ENCODE assay signal across 26 cellular contexts in the genomic region with DNA sequence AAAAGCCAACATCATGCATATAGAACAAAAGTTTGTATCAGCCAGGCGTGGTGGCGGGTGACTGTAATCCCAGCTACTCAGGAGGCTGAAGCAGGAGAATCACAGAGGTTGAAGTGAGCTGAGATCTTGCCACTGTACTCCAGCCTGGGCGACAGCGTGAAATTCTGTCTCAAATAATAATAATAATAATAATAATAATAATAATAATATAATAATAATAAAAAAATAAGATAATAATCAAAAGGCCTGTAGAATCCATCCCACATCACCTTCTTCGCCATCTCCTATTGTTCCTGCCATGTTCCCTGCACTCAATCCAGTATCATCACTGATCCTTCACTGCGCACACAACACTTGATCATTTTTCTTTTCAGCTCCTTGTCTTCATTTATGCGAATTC.
"Had no signal": no experiment of that assay in that cellular context is flagged by ENCODE, and none has a peak within 500 bp of the region (broad histone marks: within the 10 kb centered on the region; RNA-seq: fewer than 3 reads in every experiment).

No MANE protein-coding gene starts in this region.

- H3K27me3 Mint-ChIP-seq: dendritic cell treated with granulocyte-macrophage colony-stimulating factor and Interleukin-4, amounts not matched to agents 40 ng/mL and 50 ng/mL, for 4 days; effector memory CD8-positive, alpha-beta T cell had no signal

- H3K4me1 Mint-ChIP-seq: endodermal cell had no signal

- H3K9me3 Mint-ChIP-seq: endodermal cell had no signal

- H3K4me3 Mint-ChIP-seq: dendritic cell treated with granulocyte-macrophage colony-stimulating factor and Interleukin-4, amounts not matched to agents 40 ng/mL and 50 ng/mL, for 4 days; effector memory CD8-positive, alpha-beta T cell; endodermal cell had no signal

- H3K27me3 ChIP-seq: colonic mucosa, esophagus muscularis mucosa, esophagus squamous epithelium, foreskin keratinocyte, gastrocnemius medialis, heart left ventricle, hepatocyte had no signal

- H3K4me2 ChIP-seq: hepatocyte had no signal

- H3K36me3 ChIP-seq: colonic mucosa, esophagus muscularis mucosa, esophagus squamous epithelium, gastrocnemius medialis, gastroesophageal sphincter, heart left ventricle, heart right ventricle had no signal

- H3K79me2 ChIP-seq: hepatocyte had no signal

- H3K27ac ChIP-seq: colonic mucosa, coronary artery, dorsolateral prefrontal cortex, epithelial cell of prostate, esophagus muscularis mucosa, esophagus squamous epithelium, foreskin keratinocyte, gastrocnemius medialis, gastroesophageal sphincter, heart left ventricle, heart right ventricle, hepatocyte had no signal

- H2AFZ ChIP-seq: hepatocyte had no signal

- H3K4me1 ChIP-seq: colonic mucosa, esophagus muscularis mucosa, esophagus squamous epithelium, foreskin keratinocyte, gastrocnemius medialis, gastroesophageal sphincter, heart left ventricle, heart right ventricle had no signal

- H3K4me3 ChIP-seq: colonic mucosa, coronary artery, dorsolateral prefrontal cortex, esophagus muscularis mucosa, esophagus squamous epithelium, gastrocnemius medialis, gastroesophageal sphincter, heart left ventricle, heart right ventricle, hepatocyte had no signal

- DNase-seq: colonic mucosa; cortex of kidney; dermis blood vessel endothelial cell; dorsolateral prefrontal cortex; effector CD4-positive, alpha-beta T cell; effector CD8-positive, alpha-beta T cell; effector memory CD4-positive, alpha-beta T cell; effector memory CD8-positive, alpha-beta T cell; endodermal cell; erythroblast; esophagus squamous epithelium; foreskin fibroblast; foreskin keratinocyte; foreskin melanocyte; gastrocnemius medialis; glutamatergic neuron; head of caudate nucleus; heart left ventricle; heart right ventricle had no signal

- H3K9me3 ChIP-seq: colonic mucosa, esophagus muscularis mucosa, esophagus squamous epithelium, gastrocnemius medialis, gastroesophageal sphincter, heart left ventricle, heart right ventricle had no signal

- ATAC-seq: effector memory CD8-positive, alpha-beta T cell; esophagus mucosa; foreskin keratinocyte; gastrocnemius medialis; gastroesophageal sphincter; heart left ventricle; heart right ventricle had no signal

- H3K27ac Mint-ChIP-seq: dendritic cell treated with granulocyte-macrophage colony-stimulating factor and Interleukin-4, amounts not matched to agents 40 ng/mL and 50 ng/mL, for 4 days; effector memory CD8-positive, alpha-beta T cell; endodermal cell had no signal
